Comparison of ENCODE assay signal across 20 cellular contexts in genomic region chr11:44654057-44654456, GRCh38.
"Had no signal": no experiment of that assay in that cellular context is flagged by ENCODE, and none has a peak within 500 bp of the region (broad histone marks: within the 10 kb centered on the region; RNA-seq: fewer than 3 reads in every experiment).

No MANE protein-coding gene starts in this region.

- H3K9me3 ChIP-seq: esophagus muscularis mucosa, gastroesophageal sphincter, heart left ventricle, left lung, lower lobe of right lung, mucosa of descending colon had no signal

- ATAC-seq: foreskin keratinocyte, gastroesophageal sphincter, heart left ventricle, left lung, left ventricle myocardium superior, lower lobe of right lung, mucosa of descending colon had no signal

- H3K4me1 ChIP-seq: foreskin keratinocyte, left lung, lower lobe of right lung had no signal

- H3K4me3 ChIP-seq: coronary artery, dorsolateral prefrontal cortex, esophagus muscularis mucosa, gastroesophageal sphincter, heart left ventricle, hepatocyte, left lung, lower lobe of right lung, mucosa of descending colon had no signal

- H3K36me3 ChIP-seq: esophagus muscularis mucosa, gastroesophageal sphincter, heart left ventricle, left lung, lower lobe of right lung had no signal

- H3K27me3 ChIP-seq: esophagus muscularis mucosa, gastroesophageal sphincter, heart left ventricle, hepatocyte, left lung had no signal

- DNase-seq: dermis blood vessel endothelial cell; dorsolateral prefrontal cortex; effector CD4-positive, alpha-beta T cell; effector memory CD4-positive, alpha-beta T cell; foreskin keratinocyte; heart left ventricle; hypothalamus; immature natural killer cell; islet precursor cell; kidney; kidney glomerular epithelial cell; left lung; left ventricle myocardium superior; lower lobe of right lung; mesenchymal stem cell; mucosa of descending colon had no signal

- H3K27ac ChIP-seq: coronary artery, dorsolateral prefrontal cortex, esophagus muscularis mucosa, foreskin keratinocyte, gastroesophageal sphincter, heart left ventricle, hepatocyte, left lung, lower lobe of right lung had no signal
